Comparison of ENCODE assay signal across 28 cellular contexts in genomic region chr7:11576340-11576739, GRCh38.
"Had no signal": no experiment of that assay in that cellular context is flagged by ENCODE, and none has a peak within 500 bp of the region (broad histone marks: within the 10 kb centered on the region; RNA-seq: fewer than 3 reads in every experiment).

No MANE protein-coding gene starts in this region.

- FAIRE-seq: colon, endometrium, endothelial cell of umbilical vein, frontal cortex had no signal

- H3K9me3 ChIP-seq: colonic mucosa, esophagus muscularis mucosa, esophagus squamous epithelium, gastrocnemius medialis, gastroesophageal sphincter, heart left ventricle, heart right ventricle had no signal

- H3K4me3 ChIP-seq: colonic mucosa, coronary artery, dorsolateral prefrontal cortex, esophagus muscularis mucosa, esophagus squamous epithelium, gastrocnemius medialis, gastroesophageal sphincter, heart left ventricle, heart right ventricle had no signal

- H3K27me3 ChIP-seq: colonic mucosa, dorsolateral prefrontal cortex, esophagus muscularis mucosa, esophagus squamous epithelium, foreskin keratinocyte, gastrocnemius medialis, gastroesophageal sphincter, heart left ventricle, heart right ventricle had no signal

- H3K27ac ChIP-seq: colonic mucosa, coronary artery, dorsolateral prefrontal cortex, epithelial cell of prostate, esophagus muscularis mucosa, esophagus squamous epithelium, foreskin keratinocyte, gastrocnemius medialis, gastroesophageal sphincter, heart left ventricle, heart right ventricle had no signal

- H3K36me3 ChIP-seq: colonic mucosa, esophagus muscularis mucosa, esophagus squamous epithelium, gastrocnemius medialis, gastroesophageal sphincter, heart left ventricle, heart right ventricle had no signal

- DNase-seq: colonic mucosa; cortex of kidney; dermis blood vessel endothelial cell; dorsolateral prefrontal cortex; effector CD4-positive, alpha-beta T cell; effector CD8-positive, alpha-beta T cell; effector memory CD4-positive, alpha-beta T cell; effector memory CD8-positive, alpha-beta T cell; endodermal cell; erythroblast; esophagus squamous epithelium; foreskin fibroblast; foreskin keratinocyte; foreskin melanocyte; gastrocnemius medialis; glutamatergic neuron; head of caudate nucleus; heart left ventricle; heart right ventricle had no signal

- ATAC-seq: effector memory CD8-positive, alpha-beta T cell; esophagus mucosa; foreskin keratinocyte; gastrocnemius medialis; gastroesophageal sphincter; heart left ventricle; heart right ventricle had no signal

- H3K4me1 ChIP-seq: colonic mucosa, esophagus muscularis mucosa, esophagus squamous epithelium, foreskin keratinocyte, gastrocnemius medialis, gastroesophageal sphincter, heart left ventricle, heart right ventricle had no signal
